Comparison of ENCODE assay signal across 43 cellular contexts in genomic region chr12:7310070-7310469, GRCh38. TPM values are rescaled to one million over a fixed set of nuclear protein-coding genes. Genes with fewer than 3 reads are reported as not detected.
"Had no signal": no experiment of that assay in that cellular context is flagged by ENCODE, and none has a peak within 500 bp of the region (broad histone marks: within the 10 kb centered on the region; RNA-seq: fewer than 3 reads in every experiment).

No MANE protein-coding gene starts in this region.

- FAIRE-seq: astrocyte had no signal

- H3K9me3 ChIP-seq: adrenal gland, ascending aorta, body of pancreas, breast epithelium had no signal

- H3K9me3 Mint-ChIP-seq: activated naive CD4-positive, alpha-beta T cell treated with anti-CD3 and anti-CD28 coated beads for 36 hours; activated naive CD4-positive, alpha-beta T cell treated with anti-CD3 and anti-CD28 coated beads, Interleukin-2, amount 10 ng/mL, durations not matched to agents 7 days and 5 days; activated naive CD4-positive, alpha-beta T cell treated with anti-CD3 and anti-CD28 coated beads, Interleukin-2, amount 50 U/mL, for 24 hours; activated naive CD4-positive, alpha-beta T cell treated with anti-CD3 and anti-CD28 coated beads, Interleukin-2, amount 50 U/mL, for 72 hours; activated naive CD8-positive, alpha-beta T cell treated with anti-CD3 and anti-CD28 coated beads for 36 hours; activated naive CD8-positive, alpha-beta T cell treated with anti-CD3 and anti-CD28 coated beads, Interleukin-2, amount 50 U/mL, for 24 hours; activated T-cell treated with anti-CD3 and anti-CD28 coated beads, Interleukin-2, amount 50 U/mL, for 24 hours; activated T-cell treated with anti-CD3 and anti-CD28 coated beads, Interleukin-2, amount 50 U/mL, for 4 hours; activated T-cell treated with anti-CD3 and anti-CD28 coated beads, Interleukin-2, amount 50 U/mL, for 72 hours; activated T-helper 1 cell treated with anti-CD3 and anti-CD28 coated beads, Interleukin-12 subunit alpha, Interleukin-12 subunit beta, Interleukin-2, Interleukin-4 antibody, amounts not matched to agents 30 ng/mL and 10 ng/mL and 1 ng/mL, durations not matched to agents 14 hours and 24 hours and 36 hours; activated T-helper 17 cell treated with anti-CD3 and anti-CD28 coated beads, Interleukin-2, amount 50 U/mL, for 72 hours; activated T-helper 2 cell treated with anti-CD3 and anti-CD28 coated beads, Interferon-gamma antibody, Interleukin-2, Interleukin-4, amounts not matched to agents 10 μg/mL and 5 μg/mL and 100 μg/mL, durations not matched to agents 14 hours and 24 hours and 36 hours; brain; central memory CD8-positive, alpha-beta T cell had no signal

- H3K27ac ChIP-seq: adrenal gland, ascending aorta, body of pancreas, brain microvascular endothelial cell, breast epithelium, cardiac muscle cell had no signal

- H3K27me3 ChIP-seq: adrenal gland, ascending aorta, body of pancreas, breast epithelium had no signal

- DNase-seq: activated effector memory CD4-positive, alpha-beta T cell treated with anti-CD3 and anti-CD28 coated beads, Interleukin-2, amount 50 U/mL, for 16 hours; activated effector memory CD4-positive, alpha-beta T cell treated with Interleukin-2 at 50 U/mL for 16 hours; activated gamma-delta T cell; activated gamma-delta T cell treated with Interleukin-2 at 50 U/mL for 16 hours; activated naive CD4-positive, alpha-beta T cell; activated naive CD4-positive, alpha-beta T cell treated with anti-CD3 and anti-CD28 coated beads for 36 hours; activated naive CD4-positive, alpha-beta T cell treated with anti-CD3 and anti-CD28 coated beads, Interleukin-2, amount 10 ng/mL, durations not matched to agents 7 days and 5 days; activated naive CD4-positive, alpha-beta T cell treated with anti-CD3 and anti-CD28 coated beads, Interleukin-2, amount 50 U/mL, for 16 hours; activated naive CD4-positive, alpha-beta T cell treated with Interleukin-2 at 50 U/mL for 16 hours; activated naive CD8-positive, alpha-beta T cell treated with anti-CD3 and anti-CD28 coated beads for 36 hours; activated naive CD8-positive, alpha-beta T cell treated with anti-CD3 and anti-CD28 coated beads, Interleukin-2, amount 10 ng/mL, durations not matched to agents 7 days and 5 days; activated naive CD8-positive, alpha-beta T cell treated with anti-CD3 and anti-CD28 coated beads, Interleukin-2, amount 50 U/mL, for 24 hours; activated T-cell treated with anti-CD3 and anti-CD28 coated beads, Interleukin-2, amount 50 U/mL, for 1 hour; activated T-cell treated with anti-CD3 and anti-CD28 coated beads, Interleukin-2, amount 50 U/mL, for 24 hours; activated T-cell treated with anti-CD3 and anti-CD28 coated beads, Interleukin-2, amount 50 U/mL, for 4 hours; activated T-cell treated with anti-CD3 and anti-CD28 coated beads, Interleukin-2, amount 50 U/mL, for 48 hours; activated T-cell treated with anti-CD3 and anti-CD28 coated beads, Interleukin-2, amount 50 U/mL, for 72 hours; adrenal gland; amniotic stem cell; amygdala; anterior cingulate cortex; aorta; body of pancreas; brain microvascular endothelial cell; caudate nucleus; central memory CD4-positive, alpha-beta T cell; cerebellar nuclear complex had no signal

- H3K4me3 Mint-ChIP-seq: activated naive CD4-positive, alpha-beta T cell treated with anti-CD3 and anti-CD28 coated beads for 36 hours; activated naive CD4-positive, alpha-beta T cell treated with anti-CD3 and anti-CD28 coated beads, Interleukin-2, amount 10 ng/mL, durations not matched to agents 7 days and 5 days; activated naive CD4-positive, alpha-beta T cell treated with anti-CD3 and anti-CD28 coated beads, Interleukin-2, amount 50 U/mL, for 24 hours; activated naive CD8-positive, alpha-beta T cell; activated naive CD8-positive, alpha-beta T cell treated with anti-CD3 and anti-CD28 coated beads for 36 hours; activated naive CD8-positive, alpha-beta T cell treated with anti-CD3 and anti-CD28 coated beads, Interleukin-2, amount 10 ng/mL, durations not matched to agents 7 days and 5 days; activated naive CD8-positive, alpha-beta T cell treated with anti-CD3 and anti-CD28 coated beads, Interleukin-2, amount 50 U/mL, for 24 hours; activated T-cell treated with anti-CD3 and anti-CD28 coated beads, Interleukin-2, amount 50 U/mL, for 24 hours; activated T-cell treated with anti-CD3 and anti-CD28 coated beads, Interleukin-2, amount 50 U/mL, for 4 hours; activated T-cell treated with anti-CD3 and anti-CD28 coated beads, Interleukin-2, amount 50 U/mL, for 72 hours; activated T-helper 1 cell treated with anti-CD3 and anti-CD28 coated beads, Interleukin-12 subunit alpha, Interleukin-12 subunit beta, Interleukin-2, Interleukin-4 antibody, amounts not matched to agents 30 ng/mL and 10 ng/mL and 1 ng/mL, durations not matched to agents 14 hours and 24 hours and 36 hours; activated T-helper 17 cell treated with anti-CD3 and anti-CD28 coated beads, Interleukin-2, amount 50 U/mL, for 72 hours; brain; central memory CD8-positive, alpha-beta T cell had no signal

- H3K36me3 Mint-ChIP-seq: activated naive CD4-positive, alpha-beta T cell treated with anti-CD3 and anti-CD28 coated beads, Interleukin-2, amount 10 ng/mL, durations not matched to agents 7 days and 5 days; activated naive CD4-positive, alpha-beta T cell treated with anti-CD3 and anti-CD28 coated beads, Interleukin-2, amount 50 U/mL, for 24 hours; activated naive CD4-positive, alpha-beta T cell treated with anti-CD3 and anti-CD28 coated beads, Interleukin-2, amount 50 U/mL, for 72 hours; activated naive CD8-positive, alpha-beta T cell; activated naive CD8-positive, alpha-beta T cell treated with anti-CD3 and anti-CD28 coated beads for 36 hours; activated naive CD8-positive, alpha-beta T cell treated with anti-CD3 and anti-CD28 coated beads, Interleukin-2, amount 10 ng/mL, durations not matched to agents 7 days and 5 days; brain had no signal

- H3K4me1 Mint-ChIP-seq: activated naive CD4-positive, alpha-beta T cell treated with anti-CD3 and anti-CD28 coated beads, Interleukin-2, amount 10 ng/mL, durations not matched to agents 7 days and 5 days; activated naive CD4-positive, alpha-beta T cell treated with anti-CD3 and anti-CD28 coated beads, Interleukin-2, amount 50 U/mL, for 24 hours; activated naive CD8-positive, alpha-beta T cell treated with anti-CD3 and anti-CD28 coated beads for 36 hours; activated naive CD8-positive, alpha-beta T cell treated with anti-CD3 and anti-CD28 coated beads, Interleukin-2, amount 10 ng/mL, durations not matched to agents 7 days and 5 days; activated naive CD8-positive, alpha-beta T cell treated with anti-CD3 and anti-CD28 coated beads, Interleukin-2, amount 50 U/mL, for 24 hours; activated T-helper 17 cell treated with anti-CD3 and anti-CD28 coated beads, Interleukin-2, amount 50 U/mL, for 72 hours; brain; central memory CD8-positive, alpha-beta T cell had no signal

- H3K27me3 Mint-ChIP-seq: activated naive CD8-positive, alpha-beta T cell treated with anti-CD3 and anti-CD28 coated beads for 36 hours; activated naive CD8-positive, alpha-beta T cell treated with anti-CD3 and anti-CD28 coated beads, Interleukin-2, amount 50 U/mL, for 24 hours; activated T-cell treated with anti-CD3 and anti-CD28 coated beads, Interleukin-2, amount 50 U/mL, for 24 hours; activated T-helper 17 cell treated with anti-CD3 and anti-CD28 coated beads, Interleukin-2, amount 50 U/mL, for 72 hours had no signal

- H3K4me3 ChIP-seq: adrenal gland, ascending aorta, body of pancreas, breast epithelium, cardiac muscle cell had no signal

- H3K36me3 ChIP-seq: adrenal gland, ascending aorta, brain microvascular endothelial cell, breast epithelium, cardiac muscle cell had no signal

- H3K27ac Mint-ChIP-seq: activated naive CD4-positive, alpha-beta T cell treated with anti-CD3 and anti-CD28 coated beads for 36 hours; activated naive CD4-positive, alpha-beta T cell treated with anti-CD3 and anti-CD28 coated beads, Interleukin-2, amount 10 ng/mL, durations not matched to agents 7 days and 5 days; activated naive CD4-positive, alpha-beta T cell treated with anti-CD3 and anti-CD28 coated beads, Interleukin-2, amount 50 U/mL, for 24 hours; activated naive CD4-positive, alpha-beta T cell treated with anti-CD3 and anti-CD28 coated beads, Interleukin-2, amount 50 U/mL, for 72 hours; activated naive CD8-positive, alpha-beta T cell; activated naive CD8-positive, alpha-beta T cell treated with anti-CD3 and anti-CD28 coated beads for 36 hours; activated naive CD8-positive, alpha-beta T cell treated with anti-CD3 and anti-CD28 coated beads, Interleukin-2, amount 10 ng/mL, durations not matched to agents 7 days and 5 days; activated naive CD8-positive, alpha-beta T cell treated with anti-CD3 and anti-CD28 coated beads, Interleukin-2, amount 50 U/mL, for 24 hours; activated T-cell treated with anti-CD3 and anti-CD28 coated beads, Interleukin-2, amount 50 U/mL, for 24 hours; activated T-cell treated with anti-CD3 and anti-CD28 coated beads, Interleukin-2, amount 50 U/mL, for 72 hours; activated T-helper 1 cell treated with anti-CD3 and anti-CD28 coated beads, Interleukin-12 subunit alpha, Interleukin-12 subunit beta, Interleukin-2, Interleukin-4 antibody, amounts not matched to agents 30 ng/mL and 10 ng/mL and 1 ng/mL, durations not matched to agents 14 hours and 24 hours and 36 hours; activated T-helper 17 cell treated with anti-CD3 and anti-CD28 coated beads, Interleukin-2, amount 50 U/mL, for 72 hours; activated T-helper 2 cell treated with anti-CD3 and anti-CD28 coated beads, Interferon-gamma antibody, Interleukin-2, Interleukin-4, amounts not matched to agents 10 μg/mL and 5 μg/mL and 100 μg/mL, durations not matched to agents 14 hours and 24 hours and 36 hours; brain had no signal

- H3K4me1 ChIP-seq: adrenal gland, ascending aorta, body of pancreas, breast epithelium had no signal

- ATAC-seq: activated naive CD4-positive, alpha-beta T cell treated with anti-CD3 and anti-CD28 coated beads, Interleukin-2, amount 50 U/mL, for 72 hours; activated naive CD8-positive, alpha-beta T cell treated with anti-CD3 and anti-CD28 coated beads, Interleukin-2, amount 50 U/mL, for 24 hours; activated T-cell treated with anti-CD3 and anti-CD28 coated beads, Interleukin-2, amount 50 U/mL, for 4 hours; activated T-cell treated with anti-CD3 and anti-CD28 coated beads, Interleukin-2, amount 50 U/mL, for 72 hours; activated T-helper 17 cell treated with anti-CD3 and anti-CD28 coated beads, Interleukin-2, amount 50 U/mL, for 72 hours; body of pancreas had no signal

RNA-seq across cellular contexts. Expression of gene ACSM4, which starts 6.2 kb away (rescaled TPM):
- total RNA-seq: activated naive CD4-positive, alpha-beta T cell treated with anti-CD3 and anti-CD28 coated beads for 36 hours; activated naive CD4-positive, alpha-beta T cell treated with anti-CD3 and anti-CD28 coated beads, Interleukin-2, amount 50 U/mL, for 72 hours; activated naive CD8-positive, alpha-beta T cell treated with anti-CD3 and anti-CD28 coated beads for 36 hours; activated naive CD8-positive, alpha-beta T cell treated with anti-CD3 and anti-CD28 coated beads, Interleukin-2, amount 10 ng/mL, durations not matched to agents 7 days and 5 days; activated T-cell treated with anti-CD3 and anti-CD28 coated beads, Interleukin-2, amount 50 U/mL, for 4 hours; activated T-cell treated with anti-CD3 and anti-CD28 coated beads, Interleukin-2, amount 50 U/mL, for 72 hours; activated T-helper 1 cell treated with anti-CD3 and anti-CD28 coated beads, Interleukin-12 subunit alpha, Interleukin-12 subunit beta, Interleukin-2, Interleukin-4 antibody, amounts not matched to agents 30 ng/mL and 10 ng/mL and 1 ng/mL, durations not matched to agents 14 hours and 24 hours and 36 hours; activated T-helper 17 cell treated with anti-CD3 and anti-CD28 coated beads, Interleukin-2, amount 50 U/mL, for 72 hours; activated T-helper 2 cell treated with anti-CD3 and anti-CD28 coated beads, Interferon-gamma antibody, Interleukin-2, Interleukin-4, amounts not matched to agents 10 μg/mL and 5 μg/mL and 100 μg/mL, durations not matched to agents 14 hours and 24 hours and 36 hours; adrenal gland; aorta; ascending aorta; astrocyte; body of pancreas; breast epithelium; cardiac muscle cell; cardiac septum; cerebellum; chondrocyte had no signal
- polyA plus RNA-seq: adipose tissue, adrenal gland, aorta, cardiac muscle cell had no signal
